ENCODE assay signal across 25 cellular contexts in the genomic region with DNA sequence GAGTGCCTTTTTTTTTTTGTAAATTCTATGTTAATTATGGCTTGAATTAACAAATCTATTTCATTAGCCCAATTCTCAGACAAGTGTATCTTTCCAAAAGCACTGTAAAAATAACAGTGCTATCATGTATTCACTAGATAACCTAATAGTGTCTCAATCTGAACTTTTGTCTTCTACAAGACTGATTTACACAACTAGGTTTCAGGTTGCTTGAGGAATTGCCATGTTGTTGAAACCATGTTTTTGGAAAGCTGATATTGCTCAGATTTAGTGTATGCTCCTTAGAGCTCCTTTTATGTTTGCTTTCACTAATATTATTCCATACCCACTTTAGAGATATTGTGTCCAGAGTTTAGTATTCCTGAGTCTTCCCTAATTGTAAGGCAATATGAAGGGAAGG.
DNase-seq lines count a peak whose midpoint lies in the region; ATAC-seq, FAIRE-seq and TF ChIP-seq lines count a peak whose summit lies in the region.
"Had no signal": no experiment of that assay in that cellular context is flagged by ENCODE, and none has a peak within 500 bp of the region (broad histone marks: within the 10 kb centered on the region; RNA-seq: fewer than 3 reads in every experiment).

No MANE protein-coding gene starts in this region.

- no peak for TF ChIP-seq RAD21 in GM12878 (IDR thresholded peaks at IDR 0.05; ENCODE audit: insufficient read depth, low read depth, low read length)

- H3K36me3 ChIP-seq in BLaER1 treated with 17β-estradiol and CSF1 and Interleukin-3, amounts not matched to agents 10 nM and 100 nM: peaks cover 0 to 31% (median 0%) of the 10 kb centered on the region in 11 experiments; a peak in 9 of 22 replicates
- H3K36me3 ChIP-seq in GM12878 (ENCODE audit: control insufficient read depth in 2 of 2, insufficient read depth in 2 of 2, low read length in 1 of 2): no peaks in the 10 kb centered on the region
- no peaks in the 10 kb centered on the region for H3K36me3 ChIP-seq in parathyroid adenoma (ENCODE audit: control insufficient read depth, insufficient read depth, low read length)
- H3K36me3 ChIP-seq in thyroid gland: no peaks in the 10 kb centered on the region

- POLR2A ChIA-PET in GM12878 (lab: Charles Lee): no interaction called here

- no TSS peak for BruUV-seq in GM12878 (replicated peaks; lab: Mats Ljungman, UMichigan)

- no peak overlapping the region for H3K27ac ChIP-seq in BLaER1 treated with 17β-estradiol and CSF1 and Interleukin-3, amounts not matched to agents 10 nM and 100 nM
- H3K27ac ChIP-seq in GM12878 (ENCODE audit: control insufficient read depth, insufficient read depth) (no peak overlapping the region), parathyroid adenoma (peak overlapping the region; percentile 50), thyroid gland (peak overlapping the region; percentile 95 to 98 (median 96))
- H3K27ac ChIP-seq: HL-60, RWPE1 had no signal

- in situ Hi-C loops in GM12878 (cut with MboI): no loop called here

- H3K79me2 ChIP-seq in GM12878 (ENCODE audit: control insufficient read depth, insufficient read depth, low read length) (no peaks in the 10 kb centered on the region), parathyroid adenoma (no peaks in the 10 kb centered on the region)

- H3K9me3 ChIP-seq in BLaER1 treated with 17β-estradiol and CSF1 and Interleukin-3, amounts not matched to agents 10 nM and 100 nM (replicated peaks in 1 of 11): peaks cover 0 to 13% (median 8%) of the 10 kb centered on the region in 11 experiments; a peak in 10 of 22 replicates
- H3K9me3 ChIP-seq in GM12878 (replicated peaks; ENCODE audit: control insufficient read depth, insufficient read depth, low read length) (no peaks in the 10 kb centered on the region; the same call in 2 of the 3 replicates), parathyroid adenoma (ENCODE audit: control insufficient read depth, low read length) (no peaks in the 10 kb centered on the region), thyroid gland (no peaks in the 10 kb centered on the region)
- H3K9me3 ChIP-seq: HAP-1 had no signal

- no peak overlapping the region for H3K9ac ChIP-seq in BLaER1 treated with 17β-estradiol and CSF1 and Interleukin-3, amounts not matched to agents 10 nM and 100 nM
- no peak overlapping the region for H3K9ac ChIP-seq in GM12878 (ENCODE audit: control insufficient read depth, insufficient read depth, low read length)
- no peak overlapping the region for H3K9ac ChIP-seq in parathyroid adenoma

- RAD21 ChIA-PET in GM12878 (lab: Charles Lee; ENCODE audit: unreplicated experiment): no interaction called here

- H4K20me1 ChIP-seq in BLaER1 treated with 17β-estradiol and CSF1 and Interleukin-3, amounts not matched to agents 10 nM and 100 nM: no peaks in the 10 kb centered on the region
- H4K20me1 ChIP-seq in GM12878 (ENCODE audit: control insufficient read depth, insufficient read depth): no peaks in the 10 kb centered on the region

- SMC1A ChIA-PET in GM12878 (lab: Charles Lee; ENCODE audit: uncharacterized antibody, unreplicated experiment): no interaction called here

- CTCF ChIA-PET in GM12878 (lab: Yijun Ruan, JAX): interaction anchor here (1.4 to 1.5 kb wide), 2 partner anchors 10 to 244 kb away, joined by 3 to 4 read pairs; no protein-coding TSS in a partner anchor

- H3K4me2 ChIP-seq in BLaER1 treated with 17β-estradiol and CSF1 and Interleukin-3, amounts not matched to agents 10 nM and 100 nM: peak overlapping the region; percentile 11 to 65 (median 53); a peak in 21 of 22 replicates
- H3K4me2 ChIP-seq in GM12878 (ENCODE audit: control insufficient read depth, insufficient read depth) (no peak overlapping the region), parathyroid adenoma (ENCODE audit: low read length) (peak overlapping the region; percentile 5)

- DNase-seq in GM12878 (ENCODE audit: low read depth, low spot score) (no peak), thyroid gland (no peak), GOT3 (lab: John Stamatoyannopoulos, UW) (no peak), mesenteric fat pad (ENCODE audit: low spot score) (no peak), occipital lobe (lab: John Stamatoyannopoulos, UW) (no peak)
- DNase-seq: C1 segment of cervical spinal cord; CD4-positive, alpha-beta memory T cell; COR-L47; DMS53; HFFc6; NCI-H1048; NCI-H1417; NCI-H1694 treated with DMSO at 0.1 percent for 48 hours; NCI-H2081; NCI-H226; NCI-H510A; NCI-H69; SHP77 treated with DMSO at 0.1 percent for 48 hours had no signal

- no peak overlapping the region for H3K4me3 ChIP-seq in BLaER1 treated with 17β-estradiol and CSF1 and Interleukin-3, amounts not matched to agents 10 nM and 100 nM
- H3K4me3 ChIP-seq in GM12878 (no peak overlapping the region), parathyroid adenoma (ENCODE audit: low read depth, low read length) (no peak overlapping the region), thyroid gland (replicated peaks in 1 of 3) (no peak overlapping the region)
- H3K4me3 ChIP-seq: HAP-1 had no signal

- no peak for TF ChIP-seq CTCF in GM12878 (IDR thresholded peaks at IDR 0.05 in 2 of 3, conservative IDR thresholded peaks at IDR 0.05 in 1 of 3; ENCODE audit: control insufficient read depth in 2 of 3, extremely low read depth in 1 of 3, insufficient read depth in 1 of 3, low read depth in 3 of 3, low read length in 3 of 3)
- no peak for TF ChIP-seq CTCF in parathyroid adenoma (IDR thresholded peaks at IDR 0.05)
- no peak for TF ChIP-seq CTCF in thyroid gland (IDR thresholded peaks at IDR 0.05)

- no peaks in the 10 kb centered on the region for H3K27me3 ChIP-seq in BLaER1 treated with 17β-estradiol and CSF1 and Interleukin-3, amounts not matched to agents 10 nM and 100 nM
- H3K27me3 ChIP-seq in GM12878 (replicated peaks in 1 of 2; ENCODE audit: control insufficient read depth in 2 of 2, insufficient read depth in 2 of 2, low read length in 1 of 2) (no peaks in the 10 kb centered on the region), parathyroid adenoma (ENCODE audit: control insufficient read depth, insufficient read depth, low read length) (no peaks in the 10 kb centered on the region), thyroid gland (no peaks in the 10 kb centered on the region)

- peak; percentile 5; the same call in 2 of the 3 replicates for ATAC-seq in GM12878
- ATAC-seq: Panc1 had no signal

- no peak overlapping the region for H2AFZ ChIP-seq in GM12878 (ENCODE audit: control insufficient read depth, low read depth, low read length)
- no peak overlapping the region for H2AFZ ChIP-seq in parathyroid adenoma

- H3K4me1 ChIP-seq in BLaER1 treated with 17β-estradiol and CSF1 and Interleukin-3, amounts not matched to agents 10 nM and 100 nM: peaks cover 9 to 83% (median 28%) of the 10 kb centered on the region in 10 experiments
- peaks cover 7% of the 10 kb centered on the region for H3K4me1 ChIP-seq in GM12878 (ENCODE audit: control insufficient read depth, insufficient read depth, low read length)
- peaks cover 2% of the 10 kb centered on the region for H3K4me1 ChIP-seq in parathyroid adenoma
- H3K4me1 ChIP-seq in thyroid gland: peaks cover 44 to 50% of the 10 kb centered on the region in 2 donors

- TF ChIP-seq EP300 in GM12878 (IDR thresholded peaks at IDR 0.05; ENCODE audit: borderline replicate concordance in 1 of 2, control insufficient read depth in 1 of 2, low read depth in 2 of 2, low read length in 2 of 2): no peak

- intact Hi-C loops in GM12878 (cut with micrococcal nuclease; ENCODE audit: unreplicated experiment) (no loop called here), thyroid gland (cut with DNase I) (no loop called here)

- peak; percentile 31 for FAIRE-seq in GM12878 (lab: Jason Lieb, UNC)
- FAIRE-seq: A204.1 had no signal

- no peak for TF ChIP-seq POLR2A in GM12878 (IDR thresholded peaks at IDR 0.05; ENCODE audit: low read depth, low read length)
- TF ChIP-seq POLR2A in thyroid gland (IDR thresholded peaks at IDR 0.05): no peak

TF ChIP-seq in GM12878, 131 proteins besides CTCF, POLR2A, EP300 and RAD21:
- TF ChIP-seq SREBF1 (IDR thresholded peaks at IDR 0.05; ENCODE audit: low read length) (no peak), POU2F2 (IDR thresholded peaks at IDR 0.05; ENCODE audit: borderline replicate concordance, low read depth, low read length) (no peak), SREBF2 (IDR thresholded peaks at IDR 0.05; ENCODE audit: low read length) (no peak), BCL11A (IDR thresholded peaks at IDR 0.05; ENCODE audit: low read depth, low read length) (no peak)

Comparison
In these comparisons a context has a peak if more than half of its experiments do, and no peak if none do; other contexts are left out.
1. H3K27ac ChIP-seq: peak in parathyroid adenoma (single experiment) and thyroid gland (3 of 3); none in BLaER1 treated with 17β-estradiol and CSF1 and Interleukin-3, amounts not matched to agents 10 nM and 100 nM (0 of 11) and GM12878 (single experiment).